In genomic region chr4:25172964-25173917, GRCh38 we compare ENCODE assay signal across 1 cellular context.
TF ChIP-seq lines count a peak whose summit lies in the region.

No MANE protein-coding gene starts in this region.

TF ChIP-seq in SK-N-SH, 30 proteins besides CTCF, POLR2A, EP300 and RAD21 (continued from another document):
- TF ChIP-seq, protein P1, sequence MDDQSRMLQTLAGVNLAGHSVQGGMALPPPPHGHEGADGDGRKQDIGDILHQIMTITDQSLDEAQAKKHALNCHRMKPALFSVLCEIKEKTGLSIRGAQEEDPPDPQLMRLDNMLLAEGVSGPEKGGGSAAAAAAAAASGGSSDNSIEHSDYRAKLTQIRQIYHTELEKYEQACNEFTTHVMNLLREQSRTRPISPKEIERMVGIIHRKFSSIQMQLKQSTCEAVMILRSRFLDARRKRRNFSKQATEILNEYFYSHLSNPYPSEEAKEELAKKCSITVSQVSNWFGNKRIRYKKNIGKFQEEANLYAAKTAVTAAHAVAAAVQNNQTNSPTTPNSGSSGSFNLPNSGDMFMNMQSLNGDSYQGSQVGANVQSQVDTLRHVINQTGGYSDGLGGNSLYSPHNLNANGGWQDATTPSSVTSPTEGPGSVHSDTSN (IDR thresholded peaks at IDR 0.05) = peak; percentile 75
- TF ChIP-seq TCF12 (IDR thresholded peaks at IDR 0.05) (peak; percentile 89), SIN3A (IDR thresholded peaks at IDR 0.05; ENCODE audit: borderline replicate concordance, low read depth, low read length) (0 out of 2 replicates have a peak, but pooled peaks have one; percentile 58), NFIC (IDR thresholded peaks at IDR 0.05; ENCODE audit: borderline replicate concordance) (peak; percentile 96), CHD2 (IDR thresholded peaks at IDR 0.05; ENCODE audit: low read length, partially characterized antibody) (no peak), GABPA (IDR thresholded peaks at IDR 0.05; ENCODE audit: low read depth) (peak; percentile 27; the same call in 1 of the 2 replicates), JUND (IDR thresholded peaks at IDR 0.05) (peak; percentile 99), FOSL2 (IDR thresholded peaks at IDR 0.05; ENCODE audit: borderline replicate concordance, low read depth) (peak; percentile 100), EZH2phosphoT487 (IDR thresholded peaks at IDR 0.05; ENCODE audit: borderline replicate concordance, low read depth) (no peak), NRF1 (IDR thresholded peaks at IDR 0.05; ENCODE audit: low read depth, low read length) (no peak)
- TF ChIP-seq, protein P2, sequence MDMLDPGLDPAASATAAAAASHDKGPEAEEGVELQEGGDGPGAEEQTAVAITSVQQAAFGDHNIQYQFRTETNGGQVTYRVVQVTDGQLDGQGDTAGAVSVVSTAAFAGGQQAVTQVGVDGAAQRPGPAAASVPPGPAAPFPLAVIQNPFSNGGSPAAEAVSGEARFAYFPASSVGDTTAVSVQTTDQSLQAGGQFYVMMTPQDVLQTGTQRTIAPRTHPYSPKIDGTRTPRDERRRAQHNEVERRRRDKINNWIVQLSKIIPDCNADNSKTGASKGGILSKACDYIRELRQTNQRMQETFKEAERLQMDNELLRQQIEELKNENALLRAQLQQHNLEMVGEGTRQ (IDR thresholded peaks at IDR 0.05; ENCODE audit: borderline replicate concordance, low read depth, low read length) = no peak
- TF ChIP-seq, protein P3, sequence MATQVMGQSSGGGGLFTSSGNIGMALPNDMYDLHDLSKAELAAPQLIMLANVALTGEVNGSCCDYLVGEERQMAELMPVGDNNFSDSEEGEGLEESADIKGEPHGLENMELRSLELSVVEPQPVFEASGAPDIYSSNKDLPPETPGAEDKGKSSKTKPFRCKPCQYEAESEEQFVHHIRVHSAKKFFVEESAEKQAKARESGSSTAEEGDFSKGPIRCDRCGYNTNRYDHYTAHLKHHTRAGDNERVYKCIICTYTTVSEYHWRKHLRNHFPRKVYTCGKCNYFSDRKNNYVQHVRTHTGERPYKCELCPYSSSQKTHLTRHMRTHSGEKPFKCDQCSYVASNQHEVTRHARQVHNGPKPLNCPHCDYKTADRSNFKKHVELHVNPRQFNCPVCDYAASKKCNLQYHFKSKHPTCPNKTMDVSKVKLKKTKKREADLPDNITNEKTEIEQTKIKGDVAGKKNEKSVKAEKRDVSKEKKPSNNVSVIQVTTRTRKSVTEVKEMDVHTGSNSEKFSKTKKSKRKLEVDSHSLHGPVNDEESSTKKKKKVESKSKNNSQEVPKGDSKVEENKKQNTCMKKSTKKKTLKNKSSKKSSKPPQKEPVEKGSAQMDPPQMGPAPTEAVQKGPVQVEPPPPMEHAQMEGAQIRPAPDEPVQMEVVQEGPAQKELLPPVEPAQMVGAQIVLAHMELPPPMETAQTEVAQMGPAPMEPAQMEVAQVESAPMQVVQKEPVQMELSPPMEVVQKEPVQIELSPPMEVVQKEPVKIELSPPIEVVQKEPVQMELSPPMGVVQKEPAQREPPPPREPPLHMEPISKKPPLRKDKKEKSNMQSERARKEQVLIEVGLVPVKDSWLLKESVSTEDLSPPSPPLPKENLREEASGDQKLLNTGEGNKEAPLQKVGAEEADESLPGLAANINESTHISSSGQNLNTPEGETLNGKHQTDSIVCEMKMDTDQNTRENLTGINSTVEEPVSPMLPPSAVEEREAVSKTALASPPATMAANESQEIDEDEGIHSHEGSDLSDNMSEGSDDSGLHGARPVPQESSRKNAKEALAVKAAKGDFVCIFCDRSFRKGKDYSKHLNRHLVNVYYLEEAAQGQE (IDR thresholded peaks at IDR 0.05; ENCODE audit: low read depth, low read length) = no peak
- TF ChIP-seq, protein P4, sequence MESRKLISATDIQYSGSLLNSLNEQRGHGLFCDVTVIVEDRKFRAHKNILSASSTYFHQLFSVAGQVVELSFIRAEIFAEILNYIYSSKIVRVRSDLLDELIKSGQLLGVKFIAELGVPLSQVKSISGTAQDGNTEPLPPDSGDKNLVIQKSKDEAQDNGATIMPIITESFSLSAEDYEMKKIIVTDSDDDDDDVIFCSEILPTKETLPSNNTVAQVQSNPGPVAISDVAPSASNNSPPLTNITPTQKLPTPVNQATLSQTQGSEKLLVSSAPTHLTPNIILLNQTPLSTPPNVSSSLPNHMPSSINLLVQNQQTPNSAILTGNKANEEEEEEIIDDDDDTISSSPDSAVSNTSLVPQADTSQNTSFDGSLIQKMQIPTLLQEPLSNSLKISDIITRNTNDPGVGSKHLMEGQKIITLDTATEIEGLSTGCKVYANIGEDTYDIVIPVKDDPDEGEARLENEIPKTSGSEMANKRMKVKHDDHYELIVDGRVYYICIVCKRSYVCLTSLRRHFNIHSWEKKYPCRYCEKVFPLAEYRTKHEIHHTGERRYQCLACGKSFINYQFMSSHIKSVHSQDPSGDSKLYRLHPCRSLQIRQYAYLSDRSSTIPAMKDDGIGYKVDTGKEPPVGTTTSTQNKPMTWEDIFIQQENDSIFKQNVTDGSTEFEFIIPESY (IDR thresholded peaks at IDR 0.05; ENCODE audit: borderline replicate concordance, low read depth) = peak; percentile 58; the same call in 1 of the 2 replicates
